Comparison of ENCODE assay signal across 1 cellular context in genomic region chr12:53989227-53990113, GRCh38.
TF ChIP-seq lines count a peak whose summit lies in the region.

No MANE protein-coding gene starts in this region.

TF ChIP-seq in HEK293, 187 proteins besides CTCF, POLR2A, EP300 and RAD21 (continued from another document and continues in another):
- TF ChIP-seq ZNF449 (tag by site-specific recombination; IDR thresholded peaks at IDR 0.05) (no peak), ZNF391 (tag by site-specific recombination; IDR thresholded peaks at IDR 0.05; ENCODE audit: borderline replicate concordance, low read depth) (no peak), ZNF660 (tag by site-specific recombination; IDR thresholded peaks at IDR 0.05) (peak; percentile 59), ZNF366 (tag by site-specific recombination; conservative IDR thresholded peaks at IDR 0.05) (peak; percentile 60; the same call in 1 of the 2 replicates), ZNF398 (tag by site-specific recombination; IDR thresholded peaks at IDR 0.05) (peak; percentile 57), ZSCAN30 (tag by site-specific recombination; IDR thresholded peaks at IDR 0.05) (0 out of 2 replicates have a peak, but pooled peaks have one; percentile 26), ZNF426 (tag by site-specific recombination; IDR thresholded peaks at IDR 0.05) (no peak), SALL2 (tag by site-specific recombination; IDR thresholded peaks at IDR 0.05; ENCODE audit: borderline replicate concordance) (no peak), ZNF76 (tag by site-specific recombination; IDR thresholded peaks at IDR 0.05; ENCODE audit: borderline replicate concordance, low read depth) (peak; percentile 24; the same call in 1 of the 2 replicates), GFI1B (tag by site-specific recombination; IDR thresholded peaks at IDR 0.05) (no peak), ZNF24 (tag by site-specific recombination; IDR thresholded peaks at IDR 0.05) (no peak), ZNF501 (tag by site-specific recombination; IDR thresholded peaks at IDR 0.05) (no peak), ZBTB1 (tag by site-specific recombination; IDR thresholded peaks at IDR 0.05) (no peak), ZNF274 (IDR thresholded peaks at IDR 0.05; ENCODE audit: low read length) (no peak), ZNF274 (tag by site-specific recombination; IDR thresholded peaks at IDR 0.05; ENCODE audit: borderline replicate concordance) (no peak), SP7 (tag by site-specific recombination; IDR thresholded peaks at IDR 0.05) (no peak; the same call in 1 of the 2 replicates), PRDM10 (tag by site-specific recombination; IDR thresholded peaks at IDR 0.05) (0 out of 2 replicates have a peak, but pooled peaks have one; percentile 42), OVOL3 (tag by site-specific recombination; IDR thresholded peaks at IDR 0.05) (no peak), ZNF623 (tag by site-specific recombination; IDR thresholded peaks at IDR 0.05) (no peak), KLF7 (tag by site-specific recombination; IDR thresholded peaks at IDR 0.05; ENCODE audit: borderline replicate concordance) (no peak), ZNF132 (tag by site-specific recombination; IDR thresholded peaks at IDR 0.05; ENCODE audit: borderline replicate concordance) (no peak), KLF16 (tag by site-specific recombination; IDR thresholded peaks at IDR 0.05) (no peak), ZNF184 (tag by site-specific recombination; IDR thresholded peaks at IDR 0.05) (no peak), ZSCAN18 (tag by site-specific recombination; IDR thresholded peaks at IDR 0.05) (no peak), ZNF488 (tag by site-specific recombination; IDR thresholded peaks at IDR 0.05) (no peak), ZBTB17 (tag by site-specific recombination; IDR thresholded peaks at IDR 0.05) (peak; percentile 94), MEIS1 (CRISPR knock-in tag; IDR thresholded peaks at IDR 0.05; ENCODE audit: borderline replicate concordance) (no peak), ZNF211 (tag by site-specific recombination; IDR thresholded peaks at IDR 0.05; ENCODE audit: low read depth) (no peak), BCL6B (tag by site-specific recombination; IDR thresholded peaks at IDR 0.05) (no peak)
- TF ChIP-seq, protein P1, sequence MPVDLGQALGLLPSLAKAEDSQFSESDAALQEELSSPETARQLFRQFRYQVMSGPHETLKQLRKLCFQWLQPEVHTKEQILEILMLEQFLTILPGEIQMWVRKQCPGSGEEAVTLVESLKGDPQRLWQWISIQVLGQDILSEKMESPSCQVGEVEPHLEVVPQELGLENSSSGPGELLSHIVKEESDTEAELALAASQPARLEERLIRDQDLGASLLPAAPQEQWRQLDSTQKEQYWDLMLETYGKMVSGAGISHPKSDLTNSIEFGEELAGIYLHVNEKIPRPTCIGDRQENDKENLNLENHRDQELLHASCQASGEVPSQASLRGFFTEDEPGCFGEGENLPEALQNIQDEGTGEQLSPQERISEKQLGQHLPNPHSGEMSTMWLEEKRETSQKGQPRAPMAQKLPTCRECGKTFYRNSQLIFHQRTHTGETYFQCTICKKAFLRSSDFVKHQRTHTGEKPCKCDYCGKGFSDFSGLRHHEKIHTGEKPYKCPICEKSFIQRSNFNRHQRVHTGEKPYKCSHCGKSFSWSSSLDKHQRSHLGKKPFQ (tag by site-specific recombination; IDR thresholded peaks at IDR 0.05) = no peak
- TF ChIP-seq, protein P2, sequence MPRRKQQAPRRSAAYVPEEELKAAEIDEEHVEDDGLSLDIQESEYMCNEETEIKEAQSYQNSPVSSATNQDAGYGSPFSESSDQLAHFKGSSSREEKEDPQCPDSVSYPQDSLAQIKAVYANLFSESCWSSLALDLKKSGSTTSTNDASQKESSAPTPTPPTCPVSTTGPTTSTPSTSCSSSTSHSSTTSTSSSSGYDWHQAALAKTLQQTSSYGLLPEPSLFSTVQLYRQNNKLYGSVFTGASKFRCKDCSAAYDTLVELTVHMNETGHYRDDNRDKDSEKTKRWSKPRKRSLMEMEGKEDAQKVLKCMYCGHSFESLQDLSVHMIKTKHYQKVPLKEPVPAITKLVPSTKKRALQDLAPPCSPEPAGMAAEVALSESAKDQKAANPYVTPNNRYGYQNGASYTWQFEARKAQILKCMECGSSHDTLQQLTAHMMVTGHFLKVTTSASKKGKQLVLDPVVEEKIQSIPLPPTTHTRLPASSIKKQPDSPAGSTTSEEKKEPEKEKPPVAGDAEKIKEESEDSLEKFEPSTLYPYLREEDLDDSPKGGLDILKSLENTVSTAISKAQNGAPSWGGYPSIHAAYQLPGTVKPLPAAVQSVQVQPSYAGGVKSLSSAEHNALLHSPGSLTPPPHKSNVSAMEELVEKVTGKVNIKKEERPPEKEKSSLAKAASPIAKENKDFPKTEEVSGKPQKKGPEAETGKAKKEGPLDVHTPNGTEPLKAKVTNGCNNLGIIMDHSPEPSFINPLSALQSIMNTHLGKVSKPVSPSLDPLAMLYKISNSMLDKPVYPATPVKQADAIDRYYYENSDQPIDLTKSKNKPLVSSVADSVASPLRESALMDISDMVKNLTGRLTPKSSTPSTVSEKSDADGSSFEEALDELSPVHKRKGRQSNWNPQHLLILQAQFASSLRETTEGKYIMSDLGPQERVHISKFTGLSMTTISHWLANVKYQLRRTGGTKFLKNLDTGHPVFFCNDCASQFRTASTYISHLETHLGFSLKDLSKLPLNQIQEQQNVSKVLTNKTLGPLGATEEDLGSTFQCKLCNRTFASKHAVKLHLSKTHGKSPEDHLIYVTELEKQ (tag by site-specific recombination; IDR thresholded peaks at IDR 0.05; ENCODE audit: borderline replicate concordance) = no peak
- TF ChIP-seq, protein P3, sequence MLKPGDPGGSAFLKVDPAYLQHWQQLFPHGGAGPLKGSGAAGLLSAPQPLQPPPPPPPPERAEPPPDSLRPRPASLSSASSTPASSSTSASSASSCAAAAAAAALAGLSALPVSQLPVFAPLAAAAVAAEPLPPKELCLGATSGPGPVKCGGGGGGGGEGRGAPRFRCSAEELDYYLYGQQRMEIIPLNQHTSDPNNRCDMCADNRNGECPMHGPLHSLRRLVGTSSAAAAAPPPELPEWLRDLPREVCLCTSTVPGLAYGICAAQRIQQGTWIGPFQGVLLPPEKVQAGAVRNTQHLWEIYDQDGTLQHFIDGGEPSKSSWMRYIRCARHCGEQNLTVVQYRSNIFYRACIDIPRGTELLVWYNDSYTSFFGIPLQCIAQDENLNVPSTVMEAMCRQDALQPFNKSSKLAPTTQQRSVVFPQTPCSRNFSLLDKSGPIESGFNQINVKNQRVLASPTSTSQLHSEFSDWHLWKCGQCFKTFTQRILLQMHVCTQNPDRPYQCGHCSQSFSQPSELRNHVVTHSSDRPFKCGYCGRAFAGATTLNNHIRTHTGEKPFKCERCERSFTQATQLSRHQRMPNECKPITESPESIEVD (tag by site-specific recombination; IDR thresholded peaks at IDR 0.05) = peak; percentile 85
- TF ChIP-seq, protein P4, sequence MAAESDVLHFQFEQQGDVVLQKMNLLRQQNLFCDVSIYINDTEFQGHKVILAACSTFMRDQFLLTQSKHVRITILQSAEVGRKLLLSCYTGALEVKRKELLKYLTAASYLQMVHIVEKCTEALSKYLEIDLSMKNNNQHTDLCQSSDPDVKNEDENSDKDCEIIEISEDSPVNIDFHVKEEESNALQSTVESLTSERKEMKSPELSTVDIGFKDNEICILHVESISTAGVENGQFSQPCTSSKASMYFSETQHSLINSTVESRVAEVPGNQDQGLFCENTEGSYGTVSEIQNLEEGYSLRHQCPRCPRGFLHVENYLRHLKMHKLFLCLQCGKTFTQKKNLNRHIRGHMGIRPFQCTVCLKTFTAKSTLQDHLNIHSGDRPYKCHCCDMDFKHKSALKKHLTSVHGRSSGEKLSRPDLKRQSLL (tag by site-specific recombination; IDR thresholded peaks at IDR 0.05) = peak; percentile 71
